In the genomic region with DNA sequence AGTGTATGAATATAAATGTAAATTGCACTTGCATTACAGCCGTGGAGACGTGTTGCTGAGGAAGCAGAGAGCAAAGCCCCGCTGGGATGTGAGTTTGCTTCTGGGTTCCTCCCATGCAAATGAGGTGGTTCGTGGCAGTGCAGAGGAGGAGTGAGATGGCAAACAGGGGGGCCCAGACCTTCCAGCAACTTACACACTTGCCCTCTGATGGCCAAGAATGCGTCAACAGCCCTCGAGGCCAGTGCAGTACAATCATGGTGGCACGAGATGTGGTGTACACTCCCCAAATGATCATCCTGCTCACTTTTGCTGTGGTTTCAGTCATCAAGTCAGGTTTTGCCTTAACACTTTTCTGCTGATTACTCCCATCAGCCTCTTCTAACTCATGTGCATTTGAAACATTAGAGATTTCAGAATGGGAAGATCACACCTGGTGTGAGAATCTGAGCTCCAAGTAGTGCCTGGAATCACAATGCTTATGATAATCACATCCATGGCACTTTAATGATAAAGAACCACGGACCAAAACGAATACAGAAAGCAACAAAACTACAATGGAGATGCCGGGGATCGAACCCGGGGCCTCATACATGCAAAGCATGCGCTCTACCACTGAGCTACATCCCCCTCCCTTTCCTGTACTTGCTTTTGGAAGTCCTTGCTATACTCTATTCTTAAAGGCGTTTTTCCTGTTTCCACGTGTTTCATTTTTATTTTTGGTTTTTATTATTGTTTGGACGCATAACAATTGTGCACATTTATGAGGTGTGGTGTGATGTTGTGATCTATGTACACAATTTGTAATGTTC, we compare ENCODE assay signal across 8 cellular contexts. TPM values are rescaled to one million over a fixed set of nuclear protein-coding genes. Genes with fewer than 3 reads are reported as not detected.
DNase-seq lines count a peak whose midpoint lies in the region; ATAC-seq, FAIRE-seq and TF ChIP-seq lines count a peak whose summit lies in the region.

No MANE protein-coding gene starts in this region.

- H3K9me3 Mint-ChIP-seq in dendritic cell treated with granulocyte-macrophage colony-stimulating factor and Interleukin-4, amounts not matched to agents 40 ng/mL and 50 ng/mL, for 4 days: no peaks in the 10 kb centered on the region
- H3K9me3 Mint-ChIP-seq in stimulated activated naive CD8-positive, alpha-beta T cell treated with anti-CD3 and anti-CD28 coated beads, Interleukin-15, amount 100 ng/mL, for 72 hours: no peaks in the 10 kb centered on the region

- no peaks in the 10 kb centered on the region for H3K9me3 ChIP-seq in mesodermal cell (ENCODE audit: control insufficient read depth, low read length)

- peaks cover 43% of the 10 kb centered on the region for H3K4me1 ChIP-seq in mesodermal cell (ENCODE audit: control insufficient read depth, insufficient read depth, low read length, poor library complexity, severe bottlenecking)

- ATAC-seq in HG03159 (IDR thresholded peaks at IDR 0.05; ENCODE audit: unreplicated experiment): peak; percentile 35
- peak; percentile 86 for ATAC-seq in stimulated activated naive CD8-positive, alpha-beta T cell treated with anti-CD3 and anti-CD28 coated beads, Interleukin-15, amount 100 ng/mL, for 72 hours

- H3K27ac ChIP-seq in mesodermal cell (ENCODE audit: low read depth, low read length, severe bottlenecking): peak overlapping the region; percentile 59

- WGBS in mesodermal cell (ENCODE audit: insufficient coverage in 2 of 2), 2 experiments: 13 to 19% methylated on average over 11 to 12 of the region's 16 CpGs

- peak; percentile 85 for DNase-seq in activated naive CD4-positive, alpha-beta T cell treated with Interleukin-2 at 50 U/mL for 16 hours
- DNase-seq in activated naive CD4-positive, alpha-beta T cell (lab: John Stamatoyannopoulos, UW): no peak
- DNase-seq in stimulated activated naive CD8-positive, alpha-beta T cell treated with anti-CD3 and anti-CD28 coated beads, Interleukin-15, amount 100 ng/mL, for 72 hours: peak; percentile 88 to 95
- no peak for DNase-seq in H54 (ENCODE audit: insufficient read length, low spot score)

- intact Hi-C loops in dendritic cell treated with granulocyte-macrophage colony-stimulating factor and Interleukin-4, amounts not matched to agents 40 ng/mL and 50 ng/mL, for 4 days (cut with micrococcal nuclease): no loop called here

- TF ChIP-seq POLR2A in H54 (IDR thresholded peaks at IDR 0.05; ENCODE audit: low read depth, low read length): no peak

- no peak for TF ChIP-seq CTCF in WI38 (IDR thresholded peaks at IDR 0.05; ENCODE audit: low read depth, low read length)

- H3K27ac Mint-ChIP-seq in dendritic cell treated with granulocyte-macrophage colony-stimulating factor and Interleukin-4, amounts not matched to agents 40 ng/mL and 50 ng/mL, for 4 days: peak overlapping the region; percentile 97
- peak overlapping the region; percentile 99 to 100 for H3K27ac Mint-ChIP-seq in stimulated activated naive CD8-positive, alpha-beta T cell treated with anti-CD3 and anti-CD28 coated beads, Interleukin-15, amount 100 ng/mL, for 72 hours

- H3K4me3 ChIP-seq in WI38 (ENCODE audit: low read depth, low read length) (peak overlapping the region; percentile 50), mesodermal cell (ENCODE audit: extremely low read depth, insufficient read depth, low read length, poor library complexity, severe bottlenecking) (no peak overlapping the region)

- H3K36me3 ChIP-seq in mesodermal cell (ENCODE audit: control insufficient read depth, insufficient read depth, low read length): no peaks in the 10 kb centered on the region

- H3K4me1 Mint-ChIP-seq in dendritic cell treated with granulocyte-macrophage colony-stimulating factor and Interleukin-4, amounts not matched to agents 40 ng/mL and 50 ng/mL, for 4 days (ENCODE audit: low read depth): peaks cover 61% of the 10 kb centered on the region
- peaks cover 86% of the 10 kb centered on the region for H3K4me1 Mint-ChIP-seq in stimulated activated naive CD8-positive, alpha-beta T cell treated with anti-CD3 and anti-CD28 coated beads, Interleukin-15, amount 100 ng/mL, for 72 hours

- H3K36me3 Mint-ChIP-seq in dendritic cell treated with granulocyte-macrophage colony-stimulating factor and Interleukin-4, amounts not matched to agents 40 ng/mL and 50 ng/mL, for 4 days (ENCODE audit: low read depth): no peaks in the 10 kb centered on the region

- peak overlapping the region; percentile 67 for H3K4me3 Mint-ChIP-seq in dendritic cell treated with granulocyte-macrophage colony-stimulating factor and Interleukin-4, amounts not matched to agents 40 ng/mL and 50 ng/mL, for 4 days
- peak overlapping the region; percentile 85 to 94 for H3K4me3 Mint-ChIP-seq in stimulated activated naive CD8-positive, alpha-beta T cell treated with anti-CD3 and anti-CD28 coated beads, Interleukin-15, amount 100 ng/mL, for 72 hours

- no peaks in the 10 kb centered on the region for H3K27me3 Mint-ChIP-seq in dendritic cell treated with granulocyte-macrophage colony-stimulating factor and Interleukin-4, amounts not matched to agents 40 ng/mL and 50 ng/mL, for 4 days
- no peaks in the 10 kb centered on the region for H3K27me3 Mint-ChIP-seq in stimulated activated naive CD8-positive, alpha-beta T cell treated with anti-CD3 and anti-CD28 coated beads, Interleukin-15, amount 100 ng/mL, for 72 hours

- no peak for FAIRE-seq in H54 (lab: Jason Lieb, UNC)

RNA-seq across cellular contexts. Expression of gene UBC, which starts 7.0 kb away (rescaled TPM):
- polyA plus RNA-seq in mesodermal cell (2013, experiment 1 of 2): 1,245 TPM
- polyA plus RNA-seq in mesodermal cell (2013, experiment 2 of 2): 1,003 TPM

RNA-seq across cellular contexts. Expression of gene SCARB1, which starts 57.7 kb away (rescaled TPM):
- polyA plus RNA-seq in mesodermal cell (2013, experiment 1 of 2): 27.8 TPM
- 20.4 TPM for polyA plus RNA-seq in mesodermal cell (2013, experiment 2 of 2)

Comparison
In these comparisons a context has a peak if more than half of its experiments do, and no peak if none do; other contexts are left out.
1. DNase-seq: peak in activated naive CD4-positive, alpha-beta T cell treated with Interleukin-2 at 50 U/mL for 16 hours (single experiment) and stimulated activated naive CD8-positive, alpha-beta T cell treated with anti-CD3 and anti-CD28 coated beads, Interleukin-15, amount 100 ng/mL, for 72 hours (2 of 2); none in activated naive CD4-positive, alpha-beta T cell (0 of 4) and H54 (single experiment).